In genomic region chr17:7444682-7445010, GRCh38 we compare ENCODE assay signal across 10 cellular contexts. TPM values are rescaled to one million over a fixed set of nuclear protein-coding genes. Genes with fewer than 3 reads are reported as not detected.
A peak's percentile ranks its signal among the peaks of the same experiment; 100 is the strongest.
DNase-seq lines count a peak whose midpoint lies in the region; ATAC-seq and TF ChIP-seq lines count a peak whose summit lies in the region.
"Had no signal": no experiment of that assay in that cellular context is flagged by ENCODE, and none has a peak within 500 bp of the region (broad histone marks: within the 10 kb centered on the region; RNA-seq: fewer than 3 reads in every experiment).

No MANE protein-coding gene starts in this region.

- H3K36me3 Mint-ChIP-seq in activated T-cell treated with anti-CD3 and anti-CD28 coated beads, Interleukin-2, amount 50 U/mL, for 24 hours (ENCODE audit: low read depth) = no peaks in the 10 kb centered on the region
- H3K36me3 Mint-ChIP-seq in T-cell = peaks cover 6% of the 10 kb centered on the region
- H3K36me3 Mint-ChIP-seq in activated CD4-positive, alpha-beta T cell treated with anti-CD3 and anti-CD28 coated beads for 36 hours (ENCODE audit: low read depth) = peaks cover 6% of the 10 kb centered on the region

- H3K9me3 Mint-ChIP-seq in activated T-cell treated with anti-CD3 and anti-CD28 coated beads, Interleukin-2, amount 50 U/mL, for 24 hours = no peaks in the 10 kb centered on the region
- H3K9me3 Mint-ChIP-seq in T-cell = peaks cover 0 to 3% (median 0%) of the 10 kb centered on the region in 3 donors
- no peaks in the 10 kb centered on the region for H3K9me3 Mint-ChIP-seq in activated CD4-positive, alpha-beta T cell treated with anti-CD3 and anti-CD28 coated beads for 36 hours (ENCODE audit: low read depth)

- peaks cover 27% of the 10 kb centered on the region for H3K4me1 Mint-ChIP-seq in activated T-cell treated with anti-CD3 and anti-CD28 coated beads, Interleukin-2, amount 50 U/mL, for 24 hours (ENCODE audit: low read depth)
- peaks cover 28 to 39% (median 37%) of the 10 kb centered on the region in 3 donors for H3K4me1 Mint-ChIP-seq in T-cell
- H3K4me1 Mint-ChIP-seq in activated CD4-positive, alpha-beta T cell treated with anti-CD3 and anti-CD28 coated beads for 36 hours = peaks cover 28% of the 10 kb centered on the region

- peaks cover 6 to 27% of the 10 kb centered on the region in 2 donors for H3K4me1 ChIP-seq in thyroid gland

- no peak for ATAC-seq in T-cell (replicated peaks in 1 of 4)
- ATAC-seq in HG03457 (IDR thresholded peaks at IDR 0.05; ENCODE audit: unreplicated experiment) = no peak
- ATAC-seq in activated CD4-positive, alpha-beta T cell treated with anti-CD3 and anti-CD28 coated beads for 36 hours = no peak

- POLR2A ChIA-PET in T-cell (lab: Charles Lee) = interaction anchor here (0.5 to 1.1 kb wide), 3 partner anchors 10 to 41 kb away, joined by 3 read pairs; no protein-coding TSS in a partner anchor
- POLR2A ChIA-PET in activated CD4-positive, alpha-beta T cell treated with anti-CD3 and anti-CD28 coated beads for 36 hours (lab: Charles Lee) = interaction anchor here (0.6 to 0.7 kb wide), 2 partner anchors 64 to 131 kb away, joined by 3 read pairs; no protein-coding TSS in a partner anchor

- CTCF ChIA-PET in T-cell (lab: Charles Lee) = interaction anchor here in 1 of 2 donors (0.5 to 0.9 kb wide), 3 partner anchors 41 to 236 kb away, joined by 3 read pairs; no protein-coding TSS in a partner anchor
- CTCF ChIA-PET in activated CD4-positive, alpha-beta T cell treated with anti-CD3 and anti-CD28 coated beads for 36 hours (lab: Charles Lee) = interaction anchor here (0.9 to 2.4 kb wide), 12 partner anchors 8 to 399 kb away, joined by 3 to 16 read pairs (median 4); partner anchors contain the start of genes PLSCR3, SOX15 and TMEM256

- TF ChIP-seq POLR2A in thyroid gland (IDR thresholded peaks at IDR 0.05) = no peak

- intact Hi-C loops in thyroid gland (cut with DNase I) = loop anchor here (5.0 kb wide), 1 partner anchor 33 kb away; the partner anchor contains the start of gene ZBTB4
- intact Hi-C loops in activated CD4-positive, alpha-beta T cell treated with anti-CD3 and anti-CD28 coated beads for 36 hours (cut with DNase I, micrococcal nuclease) = no loop called here

- 10 to 14% methylated on average over 7 to 8 of the region's 8 CpGs for WGBS in thyroid gland, 2 donors

- H3K27me3 ChIP-seq in thyroid gland = no peaks in the 10 kb centered on the region

- no peak overlapping the region for H3K27ac Mint-ChIP-seq in activated T-cell treated with anti-CD3 and anti-CD28 coated beads, Interleukin-2, amount 50 U/mL, for 24 hours
- H3K27ac Mint-ChIP-seq in T-cell = no peak overlapping the region
- no peak overlapping the region for H3K27ac Mint-ChIP-seq in activated CD4-positive, alpha-beta T cell treated with anti-CD3 and anti-CD28 coated beads for 36 hours

- H3K27ac ChIP-seq in thyroid gland = peak overlapping the region in 2 of 3 donors; percentile 66 to 87
- H3K27ac ChIP-seq: prostate gland had no signal

- no peaks in the 10 kb centered on the region for H3K36me3 ChIP-seq in thyroid gland
- H3K36me3 ChIP-seq: prostate gland had no signal

- DNase-seq in activated T-cell treated with anti-CD3 and anti-CD28 coated beads, Interleukin-2, amount 50 U/mL, for 24 hours = no peak
- no peak for DNase-seq in activated T-cell treated with anti-CD3 and anti-CD28 coated beads, Interleukin-2, amount 50 U/mL, for 48 hours
- no peak for DNase-seq in T-cell
- DNase-seq in thyroid gland = no peak
- DNase-seq in activated CD4-positive, alpha-beta T cell treated with anti-CD3 and anti-CD28 coated beads for 36 hours = no peak
- DNase-seq in AG20443 (ENCODE audit: low spot score) = no peak

- H3K4me3 ChIP-seq in iPS-18c (ENCODE audit: insufficient read depth, low read depth, low read length) (peak overlapping the region; percentile 74), thyroid gland (replicated peaks in 1 of 3) (peak overlapping the region in 1 of 3 donors; percentile 30)

- H3K4me3 Mint-ChIP-seq in activated T-cell treated with anti-CD3 and anti-CD28 coated beads, Interleukin-2, amount 50 U/mL, for 24 hours = peak overlapping the region; percentile 33
- H3K4me3 Mint-ChIP-seq in T-cell = peak overlapping the region in 2 of 3 donors; percentile 34 to 76
- no peak overlapping the region for H3K4me3 Mint-ChIP-seq in activated CD4-positive, alpha-beta T cell treated with anti-CD3 and anti-CD28 coated beads for 36 hours

- TF ChIP-seq CTCF in thyroid gland (IDR thresholded peaks at IDR 0.05) = no peak

- H3K27me3 Mint-ChIP-seq in activated T-cell treated with anti-CD3 and anti-CD28 coated beads, Interleukin-2, amount 50 U/mL, for 24 hours = peaks cover 78% of the 10 kb centered on the region
- peaks cover 39 to 73% of the 10 kb centered on the region in 2 donors for H3K27me3 Mint-ChIP-seq in T-cell
- peaks cover 43% of the 10 kb centered on the region for H3K27me3 Mint-ChIP-seq in activated CD4-positive, alpha-beta T cell treated with anti-CD3 and anti-CD28 coated beads for 36 hours

- no peaks in the 10 kb centered on the region for H3K9me3 ChIP-seq in iPS-18c (ENCODE audit: control insufficient read depth, insufficient read depth, low read length)
- H3K9me3 ChIP-seq in thyroid gland = no peaks in the 10 kb centered on the region
- H3K9me3 ChIP-seq: prostate gland had no signal

RNA-seq across cellular contexts. Expression of gene CHRNB1, which starts 0.2 kb away (rescaled TPM):
- total RNA-seq in T-cell = 10 to 100 TPM in 3 of 5 donors, 1 to 10 TPM in 2; 6.6 to 12.0 (median 11.0) TPM
- total RNA-seq in thyroid gland = 10 to 100 TPM; 13.4 to 29.2 (median 19.8) TPM
- 1 to 10 TPM; 7.8 to 8.7 TPM for total RNA-seq in activated CD4-positive, alpha-beta T cell treated with anti-CD3 and anti-CD28 coated beads for 36 hours

RNA-seq across cellular contexts. Expression of gene FGF11, which starts 5.3 kb away (rescaled TPM):
- total RNA-seq in T-cell = 1 to 10 TPM; 2.4 to 4.2 (median 3.3) TPM
- 10 to 100 TPM in 3 of 4 donors, 1 to 10 TPM in 1; 4.3 to 12.1 (median 10.5) TPM for total RNA-seq in thyroid gland
- 10 to 100 TPM in 1 of 2 experiments, 1 to 10 TPM in 1; 6.9 to 10.6 TPM for total RNA-seq in activated CD4-positive, alpha-beta T cell treated with anti-CD3 and anti-CD28 coated beads for 36 hours

RNA-seq across cellular contexts. Expression of gene TMEM102, which starts 9.4 kb away (rescaled TPM):
- total RNA-seq in T-cell (10 to 100 TPM in 3 of 5 donors, 1 to 10 TPM in 2; 8.8 to 26.9 (median 23.5) TPM), thyroid gland (10 to 100 TPM; 11.3 to 19.4 (median 16.4) TPM)
- total RNA-seq in activated CD4-positive, alpha-beta T cell treated with anti-CD3 and anti-CD28 coated beads for 36 hours = 10 to 100 TPM in 1 of 2 experiments, 1 to 10 TPM in 1; 8.7 to 10.7 TPM

RNA-seq across cellular contexts. Expression of gene SPEM3, which starts 16.0 kb away (rescaled TPM):
- total RNA-seq in T-cell (not detected), thyroid gland (not detected)
- not detected for total RNA-seq in activated CD4-positive, alpha-beta T cell treated with anti-CD3 and anti-CD28 coated beads for 36 hours
- total RNA-seq: fibroblast of villous mesenchyme had no signal

RNA-seq across cellular contexts. Expression of gene SPEM2, which starts 19.2 kb away (rescaled TPM):
- total RNA-seq in T-cell (not detected), thyroid gland (under 1 TPM in 1 of 4 donors, not detected in 3; 0.40 TPM)
- not detected for total RNA-seq in activated CD4-positive, alpha-beta T cell treated with anti-CD3 and anti-CD28 coated beads for 36 hours
- total RNA-seq: fibroblast of villous mesenchyme had no signal
